In the genomic region with DNA sequence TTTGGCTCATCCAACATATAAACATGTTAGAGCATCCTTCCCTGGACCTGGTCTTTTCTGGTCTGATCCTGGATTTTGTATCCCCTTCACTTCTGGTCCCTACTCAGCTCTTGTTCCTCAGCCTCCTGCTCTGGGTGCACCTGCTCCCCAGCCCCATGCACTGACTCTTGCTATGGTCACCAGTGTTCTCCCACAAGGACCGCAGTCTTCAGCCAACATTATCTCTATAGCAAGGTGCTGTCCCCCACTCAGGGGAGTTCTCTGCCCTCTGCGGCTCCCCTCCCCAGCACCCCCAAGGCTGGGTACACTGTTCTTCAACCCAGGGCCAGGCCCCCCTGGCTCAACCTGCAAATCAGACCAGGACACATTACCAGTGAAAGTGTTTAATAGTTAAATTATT, we compare ENCODE assay signal across 25 cellular contexts.
"Had no signal": no experiment of that assay in that cellular context is flagged by ENCODE, and none has a peak within 500 bp of the region (broad histone marks: within the 10 kb centered on the region; RNA-seq: fewer than 3 reads in every experiment).

No MANE protein-coding gene starts in this region.

- FAIRE-seq: islet of Langerhans, pancreas had no signal

- H3K27me3 Mint-ChIP-seq: natural killer cell treated with Interleukin-12 subunit alpha and Interleukin-12 subunit beta and Interleukin-15 and Interleukin-18, amount 100 ng/mL, for 72 hours; progenitor cell of endocrine pancreas had no signal

- H3K36me3 Mint-ChIP-seq: mesothelial cell of epicardium; naive B cell; natural killer cell treated with Interleukin-12 subunit alpha and Interleukin-12 subunit beta and Interleukin-15 and Interleukin-18, amount 100 ng/mL, for 72 hours; stimulated activated effector memory CD8-positive, alpha-beta T cell treated with anti-CD3 and anti-CD28 coated beads, Interleukin-12 subunit alpha, Interleukin-12 subunit beta, amount 100 ng/mL, for 72 hours had no signal

- H3K9me3 Mint-ChIP-seq: effector memory CD8-positive, alpha-beta T cell; mesothelial cell of epicardium; natural killer cell treated with Interleukin-12 subunit alpha and Interleukin-12 subunit beta and Interleukin-15 and Interleukin-18, amount 100 ng/mL, for 72 hours; neural crest cell; stimulated activated effector memory CD8-positive, alpha-beta T cell treated with anti-CD3 and anti-CD28 coated beads, Interleukin-12 subunit alpha, Interleukin-12 subunit beta, amount 100 ng/mL, for 72 hours had no signal

- H3K4me1 ChIP-seq: gastrocnemius medialis, pancreas, right lobe of liver, stomach, thyroid gland had no signal

- H3K79me2 ChIP-seq: hepatocyte had no signal

- H3K36me3 ChIP-seq: gastrocnemius medialis, neutrophil, pancreas, right lobe of liver, thyroid gland had no signal

- H3K27me3 ChIP-seq: gastrocnemius medialis, heart left ventricle, hepatocyte, neutrophil, pancreas, right lobe of liver, stomach, thyroid gland had no signal

- H3K27ac ChIP-seq: gastrocnemius medialis, heart left ventricle, hepatocyte, neutrophil, pancreas, right lobe of liver, stomach, thyroid gland had no signal

- H3K9me3 ChIP-seq: gastrocnemius medialis, heart left ventricle, mucosa of descending colon, neutrophil, pancreas, right lobe of liver, stomach, thyroid gland had no signal

- H3K27ac Mint-ChIP-seq: mesothelial cell of epicardium; natural killer cell treated with Interleukin-12 subunit alpha and Interleukin-12 subunit beta and Interleukin-15 and Interleukin-18, amount 100 ng/mL, for 72 hours; progenitor cell of endocrine pancreas; stimulated activated effector memory CD8-positive, alpha-beta T cell treated with anti-CD3 and anti-CD28 coated beads, Interleukin-12 subunit alpha, Interleukin-12 subunit beta, amount 100 ng/mL, for 72 hours had no signal

- H3K4me3 ChIP-seq: gastrocnemius medialis, heart left ventricle, hepatocyte, mucosa of descending colon, pancreas, right lobe of liver, stomach, thyroid gland had no signal

- DNase-seq: cortex of kidney; effector memory CD8-positive, alpha-beta T cell; foreskin fibroblast; gastrocnemius medialis; heart left ventricle; kidney glomerular epithelial cell; left colon; mesenchymal stem cell; mucosa of descending colon; naive B cell; right lobe of liver; stimulated activated CD4-positive, alpha-beta T cell treated with anti-CD3 and anti-CD28 coated beads, Interleukin-4, amount 100 ng/mL, for 24 hours; stimulated activated naive CD4-positive, alpha-beta T cell treated with Interleukin-2 at 50 U/mL for 16 hours; stomach; thyroid gland; trophoblast cell had no signal

- H3K4me1 Mint-ChIP-seq: mesothelial cell of epicardium had no signal

- H3K4me2 ChIP-seq: hepatocyte had no signal

- H3K4me3 Mint-ChIP-seq: effector memory CD8-positive, alpha-beta T cell; mesothelial cell of epicardium; naive B cell; natural killer cell treated with Interleukin-12 subunit alpha and Interleukin-12 subunit beta and Interleukin-15 and Interleukin-18, amount 100 ng/mL, for 72 hours; neural crest cell; stimulated activated effector memory CD8-positive, alpha-beta T cell treated with anti-CD3 and anti-CD28 coated beads, Interleukin-12 subunit alpha, Interleukin-12 subunit beta, amount 100 ng/mL, for 72 hours had no signal

- ATAC-seq: effector memory CD8-positive, alpha-beta T cell; gastrocnemius medialis; heart left ventricle; left colon; mucosa of descending colon; pancreas; right lobe of liver; stimulated activated effector memory CD8-positive, alpha-beta T cell treated with anti-CD3 and anti-CD28 coated beads, Interleukin-12 subunit alpha, Interleukin-12 subunit beta, amount 100 ng/mL, for 72 hours had no signal

- H2AFZ ChIP-seq: hepatocyte had no signal
